Comparison of ENCODE assay signal across 8 cellular contexts in the genomic region with DNA sequence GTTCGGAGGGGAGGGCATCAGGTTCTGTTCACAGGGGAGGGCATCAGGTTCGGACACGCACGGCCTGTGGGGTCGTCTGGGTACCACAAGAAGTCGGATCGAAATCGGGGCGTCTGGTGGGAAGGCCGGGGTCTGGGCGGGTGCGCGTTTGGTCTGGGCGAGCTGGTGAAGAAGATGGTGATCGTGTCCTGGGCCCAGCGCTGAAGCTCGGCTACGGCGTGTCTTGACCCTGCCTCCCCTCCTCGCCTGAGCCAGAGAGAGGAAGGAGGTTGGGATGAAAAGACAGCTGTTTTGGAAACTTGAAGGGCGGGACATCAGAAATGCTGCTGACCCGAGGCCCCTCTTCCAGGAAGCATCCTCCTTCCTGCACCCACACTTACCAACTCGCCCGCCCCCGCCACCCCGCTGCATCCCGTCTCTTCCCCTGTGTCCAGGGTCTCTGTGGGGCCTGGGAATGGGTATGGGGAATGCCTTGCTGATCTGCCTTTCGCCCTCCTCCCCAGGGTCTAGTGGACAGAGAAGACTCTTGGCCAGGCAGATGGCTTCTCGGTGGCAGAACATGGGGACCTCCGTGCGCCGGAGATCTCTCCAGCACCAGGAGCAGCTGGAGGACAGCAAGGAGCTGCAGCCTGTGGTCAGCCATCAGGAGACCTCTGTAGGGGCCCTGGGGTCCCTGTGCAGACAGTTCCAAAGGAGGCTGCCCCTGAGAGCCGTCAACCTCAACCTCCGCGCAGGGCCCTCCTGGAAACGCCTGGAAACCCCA. TPM values are rescaled to one million over a fixed set of nuclear protein-coding genes. Genes with fewer than 3 reads are reported as not detected.
A peak's percentile ranks its signal among the peaks of the same experiment; 100 is the strongest.
DNase-seq lines count a peak whose midpoint lies in the region; ATAC-seq and TF ChIP-seq lines count a peak whose summit lies in the region.

No MANE protein-coding gene starts in this region.

- intact Hi-C loops in CD8-positive, alpha-beta T cell (cut with DNase I, micrococcal nuclease), result loop anchor here (1.0 to 10.0 kb wide), 5 partner anchors 200 to 960 kb away; partner anchors contain the start of genes C17orf100 (in 1 of the 2), DERL2 (in 1 of the 2), KIAA0753 (in 1 of the 2) and MED31 (in 1 of the 2)
- intact Hi-C loops in esophagus squamous epithelium (cut with DNase I), result no loop called here
- intact Hi-C loops in ovary (cut with DNase I), result no loop called here

- H3K4me3 Mint-ChIP-seq in CD8-positive, alpha-beta T cell, result peak overlapping the region; percentile 85

- H3K27me3 Mint-ChIP-seq in CD8-positive, alpha-beta T cell (ENCODE audit: low read depth), result peaks cover 2% of the 10 kb centered on the region

- no peak for DNase-seq in CD8-positive, alpha-beta T cell
- no peak for DNase-seq in RWPE1 (ENCODE audit: low spot score)
- no peak for DNase-seq in esophagus squamous epithelium (lab: John Stamatoyannopoulos, UW)
- peak in 1 of 5 donors; percentile 31 for DNase-seq in ovary
- DNase-seq in mesenteric fat pad (ENCODE audit: low spot score), result no peak
- DNase-seq in SW480 (ENCODE audit: low spot score), result no peak

- H3K27me3 ChIP-seq in CD8-positive, alpha-beta T cell (ENCODE audit: insufficient read depth, low read length), result no peaks in the 10 kb centered on the region
- H3K27me3 ChIP-seq in esophagus squamous epithelium (peaks cover 0 to 10% (median 1%) of the 10 kb centered on the region in 4 donors), ovary (no peaks in the 10 kb centered on the region)

- TF ChIP-seq POLR2A in esophagus squamous epithelium (IDR thresholded peaks at IDR 0.05) (no peak), ovary (IDR thresholded peaks at IDR 0.05) (no peak)

- H3K27ac Mint-ChIP-seq in CD8-positive, alpha-beta T cell, result peak overlapping the region; percentile 77

- H3K27ac ChIP-seq in CD8-positive, alpha-beta T cell (ENCODE audit: low read depth, low read length), result no peak overlapping the region
- H3K27ac ChIP-seq in RWPE1 (peak overlapping the region; percentile 94), esophagus squamous epithelium (no peak overlapping the region), ovary (no peak overlapping the region)

- no peaks in the 10 kb centered on the region for H3K9me3 ChIP-seq in CD8-positive, alpha-beta T cell (ENCODE audit: low read length)
- H3K9me3 ChIP-seq in esophagus squamous epithelium, result no peaks in the 10 kb centered on the region
- H3K9me3 ChIP-seq in ovary, result no peaks in the 10 kb centered on the region

- POLR2A ChIA-PET in CD8-positive, alpha-beta T cell (lab: Charles Lee), result no interaction called here
- POLR2A ChIA-PET in RWPE1 (lab: Yijun Ruan, JAX; ENCODE audit: low non-redundant PET), result no interaction called here

- ATAC-seq in CD8-positive, alpha-beta T cell, result no peak
- ATAC-seq in HG02852 (IDR thresholded peaks at IDR 0.05; ENCODE audit: unreplicated experiment) (no peak), GM18907 (IDR thresholded peaks at IDR 0.05; ENCODE audit: unreplicated experiment) (no peak)

- TF ChIP-seq CTCF in CD8-positive, alpha-beta T cell (IDR thresholded peaks at IDR 0.05), result no peak
- TF ChIP-seq CTCF in RWPE1 (conservative IDR thresholded peaks at IDR 0.05; ENCODE audit: low read depth) (no peak), esophagus squamous epithelium (IDR thresholded peaks at IDR 0.05) (no peak), ovary (IDR thresholded peaks at IDR 0.05) (no peak)

- TF ChIP-seq EP300 in ovary (IDR thresholded peaks at IDR 0.05), result no peak

- 32 to 37% methylated on average over 7 to 34 of the region's 36 CpGs for WGBS in esophagus squamous epithelium, 2 donors
- 23 to 26% (median 25%) methylated on average over 35 to 36 of the region's 36 CpGs for WGBS in ovary, 3 donors

- no peaks in the 10 kb centered on the region for H3K36me3 ChIP-seq in CD8-positive, alpha-beta T cell (ENCODE audit: insufficient read depth, low read length)
- H3K36me3 ChIP-seq in esophagus squamous epithelium (peaks cover 0 to 24% (median 0%) of the 10 kb centered on the region in 3 donors), ovary (no peaks in the 10 kb centered on the region)

- H3K36me3 Mint-ChIP-seq in CD8-positive, alpha-beta T cell, result no peaks in the 10 kb centered on the region

- CTCF ChIA-PET in CD8-positive, alpha-beta T cell (lab: Charles Lee), result interaction anchor here (1.4 to 2.4 kb wide), 3 partner anchors 9 to 28 kb away, joined by 5 to 16 read pairs (median 6); partner anchors contain the start of gene AIPL1
- CTCF ChIA-PET in RWPE1 (lab: Yijun Ruan, JAX), result no interaction called here

- peaks cover 6% of the 10 kb centered on the region for H3K4me1 ChIP-seq in CD8-positive, alpha-beta T cell (ENCODE audit: insufficient read depth, low read length)
- H3K4me1 ChIP-seq in esophagus squamous epithelium, result peaks cover 7 to 20% (median 14%) of the 10 kb centered on the region in 3 donors
- H3K4me1 ChIP-seq in ovary (ENCODE audit: insufficient read depth), result peaks cover 3% of the 10 kb centered on the region

- H3K4me3 ChIP-seq in CD8-positive, alpha-beta T cell (ENCODE audit: low read depth, low read length), result peak overlapping the region; percentile 94
- H3K4me3 ChIP-seq in esophagus squamous epithelium (peak overlapping the region; percentile 46 to 66 (median 58)), ovary (peak overlapping the region; percentile 2)

- H3K9me3 Mint-ChIP-seq in CD8-positive, alpha-beta T cell, result no peaks in the 10 kb centered on the region

- H3K4me1 Mint-ChIP-seq in CD8-positive, alpha-beta T cell (ENCODE audit: low read depth), result peaks cover 12% of the 10 kb centered on the region

RNA-seq across cellular contexts. Expression of gene PIMREG, which starts 0.5 kb away (rescaled TPM):
- total RNA-seq in CD8-positive, alpha-beta T cell, result not detected
- total RNA-seq in esophagus squamous epithelium (1 to 10 TPM; 3.6 to 7.2 (median 5.2) TPM), ovary (1 to 10 TPM in 1 of 7 donors, under 1 TPM in 5, not detected in 1; 0.20 to 4.7 (median 0.73) TPM), mesenteric fat pad (not detected)
- polyA plus RNA-seq in ovary, result under 1 TPM; 0.58 to 0.78 TPM

RNA-seq across cellular contexts. Expression of gene AIPL1, which starts 9.8 kb away (rescaled TPM):
- total RNA-seq in CD8-positive, alpha-beta T cell, result not detected
- total RNA-seq in esophagus squamous epithelium, result not detected
- total RNA-seq in ovary, result not detected
- not detected for polyA plus RNA-seq in ovary
- total RNA-seq in mesenteric fat pad, result not detected

Comparison
In these comparisons a context has a peak if more than half of its experiments do, and no peak if none do; other contexts are left out.
1. H3K4me3 ChIP-seq: peak in every context shown above with its lines; median percentile 94 in CD8-positive, alpha-beta T cell; 58 in esophagus squamous epithelium; 2 in ovary.
2. intact Hi-C loops: an anchor here in CD8-positive, alpha-beta T cell (1.0 to 10.0 kb wide); none called in esophagus squamous epithelium and ovary.